In genomic region chr11:17296852-17297559, GRCh38 we compare ENCODE assay signal across 18 cellular contexts. TPM values are rescaled to one million over a fixed set of nuclear protein-coding genes. Genes with fewer than 3 reads are reported as not detected.
DNase-seq lines count a peak whose midpoint lies in the region; ATAC-seq lines count a peak whose summit lies in the region.
"Had no signal": no experiment of that assay in that cellular context is flagged by ENCODE, and none has a peak within 500 bp of the region (broad histone marks: within the 10 kb centered on the region; RNA-seq: fewer than 3 reads in every experiment).

No MANE protein-coding gene starts in this region.

- H3K27me3 ChIP-seq in mesendoderm (ENCODE audit: insufficient read depth, low read length, poor library complexity), result no peaks in the 10 kb centered on the region
- H3K27me3 ChIP-seq: heart right ventricle, upper lobe of right lung had no signal

- peaks cover 25% of the 10 kb centered on the region for H3K36me3 Mint-ChIP-seq in activated naive CD4-positive, alpha-beta T cell treated with anti-CD3 and anti-CD28 coated beads, Interleukin-2, amount 50 U/mL, for 24 hours
- H3K36me3 Mint-ChIP-seq in activated naive CD8-positive, alpha-beta T cell treated with anti-CD3 and anti-CD28 coated beads, Interleukin-2, amount 10 ng/mL, durations not matched to agents 7 days and 5 days, result peaks cover 55% of the 10 kb centered on the region

- H3K36me3 ChIP-seq in mesendoderm (ENCODE audit: control insufficient read depth, insufficient read depth, low read length), result no peaks in the 10 kb centered on the region

- H3K4me1 ChIP-seq in mesendoderm (ENCODE audit: control insufficient read depth, low read depth, low read length), result no peaks in the 10 kb centered on the region
- H3K4me1 ChIP-seq: upper lobe of right lung had no signal

- no peak overlapping the region for H3K4ac ChIP-seq in mesendoderm (ENCODE audit: low read depth, low read length)

- H3K4me1 Mint-ChIP-seq in activated naive CD4-positive, alpha-beta T cell treated with anti-CD3 and anti-CD28 coated beads, Interleukin-2, amount 50 U/mL, for 24 hours, result peaks cover 55% of the 10 kb centered on the region
- H3K4me1 Mint-ChIP-seq in activated naive CD8-positive, alpha-beta T cell treated with anti-CD3 and anti-CD28 coated beads, Interleukin-2, amount 10 ng/mL, durations not matched to agents 7 days and 5 days, result peaks cover 32% of the 10 kb centered on the region

- H2BK120ac ChIP-seq in mesendoderm (ENCODE audit: low read depth, low read length), result no peak overlapping the region

- no peak overlapping the region for H3K4me2 ChIP-seq in mesendoderm (ENCODE audit: low read length)
- H3K4me2 ChIP-seq: PC-9, SK-N-SH had no signal

- H3K4me3 ChIP-seq in mesendoderm (ENCODE audit: low read length), result no peak overlapping the region
- H3K4me3 ChIP-seq: heart right ventricle, mucosa of descending colon, PC-9, upper lobe of right lung had no signal

- no peak overlapping the region for H3K27ac ChIP-seq in mesendoderm (ENCODE audit: low read depth, low read length)
- H3K27ac ChIP-seq: heart right ventricle, parathyroid adenoma, PC-9, upper lobe of right lung had no signal

- H3K79me2 ChIP-seq in mesendoderm (ENCODE audit: control insufficient read depth, insufficient read depth, low read length), result no peaks in the 10 kb centered on the region

- peak overlapping the region; percentile 61 for H3K4me3 Mint-ChIP-seq in activated naive CD4-positive, alpha-beta T cell treated with anti-CD3 and anti-CD28 coated beads, Interleukin-2, amount 50 U/mL, for 24 hours
- H3K4me3 Mint-ChIP-seq in activated naive CD8-positive, alpha-beta T cell treated with anti-CD3 and anti-CD28 coated beads, Interleukin-2, amount 10 ng/mL, durations not matched to agents 7 days and 5 days, result peak overlapping the region; percentile 47

- no peaks in the 10 kb centered on the region for H3K79me1 ChIP-seq in mesendoderm (ENCODE audit: low read length)

- H2BK15ac ChIP-seq in mesendoderm (replicated peaks; ENCODE audit: low read depth), result no peak overlapping the region

- H4K8ac ChIP-seq in mesendoderm (ENCODE audit: low read depth, low read length), result no peak overlapping the region

- no peak overlapping the region for H3K18ac ChIP-seq in mesendoderm (ENCODE audit: low read length)

- H4K5ac ChIP-seq in mesendoderm (ENCODE audit: low read length), result no peak overlapping the region

- no peak overlapping the region for H2BK5ac ChIP-seq in mesendoderm (ENCODE audit: low read length)

- ATAC-seq in HG03175 (IDR thresholded peaks at IDR 0.05; ENCODE audit: unreplicated experiment) (peak; percentile 33), GM18502 (IDR thresholded peaks at IDR 0.05; ENCODE audit: poor library complexity, unreplicated experiment) (no peak)
- peak; percentile 66 for ATAC-seq in activated naive CD8-positive, alpha-beta T cell treated with anti-CD3 and anti-CD28 coated beads, Interleukin-2, amount 10 ng/mL, durations not matched to agents 7 days and 5 days (ENCODE audit: low read depth)
- ATAC-seq: heart right ventricle, mucosa of descending colon, upper lobe of right lung had no signal

- no peaks in the 10 kb centered on the region for H3K27me3 Mint-ChIP-seq in activated naive CD4-positive, alpha-beta T cell treated with anti-CD3 and anti-CD28 coated beads, Interleukin-2, amount 50 U/mL, for 24 hours
- no peaks in the 10 kb centered on the region for H3K27me3 Mint-ChIP-seq in activated naive CD8-positive, alpha-beta T cell treated with anti-CD3 and anti-CD28 coated beads, Interleukin-2, amount 10 ng/mL, durations not matched to agents 7 days and 5 days

- H3K27ac Mint-ChIP-seq in activated naive CD4-positive, alpha-beta T cell treated with anti-CD3 and anti-CD28 coated beads, Interleukin-2, amount 50 U/mL, for 24 hours, result peak overlapping the region; percentile 82
- peak overlapping the region; percentile 13 for H3K27ac Mint-ChIP-seq in activated naive CD8-positive, alpha-beta T cell treated with anti-CD3 and anti-CD28 coated beads, Interleukin-2, amount 10 ng/mL, durations not matched to agents 7 days and 5 days

- no peak for DNase-seq in activated naive CD4-positive, alpha-beta T cell treated with Interleukin-2 at 50 U/mL for 16 hours
- no peak for DNase-seq in activated naive CD8-positive, alpha-beta T cell treated with anti-CD3 and anti-CD28 coated beads, Interleukin-2, amount 10 ng/mL, durations not matched to agents 7 days and 5 days
- DNase-seq in HK-2 (ENCODE audit: unreplicated experiment) (no peak), germinal center (ENCODE audit: low spot score) (no peak), mesendoderm (no peak)
- DNase-seq: cortex of kidney, heart right ventricle, kidney glomerular epithelial cell, mucosa of descending colon, NCI-H187 treated with DMSO at 0.1 percent for 48 hours, NCI-H526, PC-9, SK-N-SH, upper lobe of right lung had no signal

- POLR2A ChIA-PET in activated naive CD8-positive, alpha-beta T cell treated with anti-CD3 and anti-CD28 coated beads, Interleukin-2, amount 10 ng/mL, durations not matched to agents 7 days and 5 days (lab: Charles Lee), result interaction anchor here (0.7 to 2.3 kb wide), 4 partner anchors 11 to 54 kb away, joined by 3 to 13 read pairs (median 3); partner anchors contain the start of gene NUCB2

- no CpG with 5 or more reads among the region's 6 CpGs for WGBS in mesendoderm (ENCODE audit: extremely low coverage, insufficient coverage, low lambda C conversion rate)

- H3K9ac ChIP-seq in mesendoderm (ENCODE audit: low read length), result no peak overlapping the region
- H3K9ac ChIP-seq: parathyroid adenoma, SK-N-SH had no signal

- H3K56ac ChIP-seq in mesendoderm (ENCODE audit: low read length), result no peak overlapping the region

- no peak overlapping the region for H3K23ac ChIP-seq in mesendoderm (ENCODE audit: low read length)

- H3K9me3 Mint-ChIP-seq in activated naive CD4-positive, alpha-beta T cell treated with anti-CD3 and anti-CD28 coated beads, Interleukin-2, amount 50 U/mL, for 24 hours, result no peaks in the 10 kb centered on the region
- no peaks in the 10 kb centered on the region for H3K9me3 Mint-ChIP-seq in activated naive CD8-positive, alpha-beta T cell treated with anti-CD3 and anti-CD28 coated beads, Interleukin-2, amount 10 ng/mL, durations not matched to agents 7 days and 5 days

- H2AK5ac ChIP-seq in mesendoderm (ENCODE audit: low read length), result no peak overlapping the region

RNA-seq across cellular contexts. Expression of gene NUCB2, which starts 20.5 kb away (rescaled TPM):
- 100 to 1,000 TPM; 168 to 170 TPM for total RNA-seq in activated naive CD8-positive, alpha-beta T cell treated with anti-CD3 and anti-CD28 coated beads, Interleukin-2, amount 10 ng/mL, durations not matched to agents 7 days and 5 days
- 22.4 TPM for polyA plus RNA-seq in mesendoderm (2013, experiment 1 of 2)
- 23.4 TPM for polyA plus RNA-seq in mesendoderm (2013, experiment 2 of 2)

RNA-seq across cellular contexts. Expression of gene NCR3LG1, which starts 54.6 kb away (rescaled TPM):
- 1 to 10 TPM; 2.7 to 2.9 TPM for total RNA-seq in activated naive CD8-positive, alpha-beta T cell treated with anti-CD3 and anti-CD28 coated beads, Interleukin-2, amount 10 ng/mL, durations not matched to agents 7 days and 5 days
- 0.51 TPM for polyA plus RNA-seq in mesendoderm (2013, experiment 1 of 2)
- 0.66 TPM for polyA plus RNA-seq in mesendoderm (2013, experiment 2 of 2)
